Comparison of ENCODE assay signal across 1 cellular context in the genomic region with DNA sequence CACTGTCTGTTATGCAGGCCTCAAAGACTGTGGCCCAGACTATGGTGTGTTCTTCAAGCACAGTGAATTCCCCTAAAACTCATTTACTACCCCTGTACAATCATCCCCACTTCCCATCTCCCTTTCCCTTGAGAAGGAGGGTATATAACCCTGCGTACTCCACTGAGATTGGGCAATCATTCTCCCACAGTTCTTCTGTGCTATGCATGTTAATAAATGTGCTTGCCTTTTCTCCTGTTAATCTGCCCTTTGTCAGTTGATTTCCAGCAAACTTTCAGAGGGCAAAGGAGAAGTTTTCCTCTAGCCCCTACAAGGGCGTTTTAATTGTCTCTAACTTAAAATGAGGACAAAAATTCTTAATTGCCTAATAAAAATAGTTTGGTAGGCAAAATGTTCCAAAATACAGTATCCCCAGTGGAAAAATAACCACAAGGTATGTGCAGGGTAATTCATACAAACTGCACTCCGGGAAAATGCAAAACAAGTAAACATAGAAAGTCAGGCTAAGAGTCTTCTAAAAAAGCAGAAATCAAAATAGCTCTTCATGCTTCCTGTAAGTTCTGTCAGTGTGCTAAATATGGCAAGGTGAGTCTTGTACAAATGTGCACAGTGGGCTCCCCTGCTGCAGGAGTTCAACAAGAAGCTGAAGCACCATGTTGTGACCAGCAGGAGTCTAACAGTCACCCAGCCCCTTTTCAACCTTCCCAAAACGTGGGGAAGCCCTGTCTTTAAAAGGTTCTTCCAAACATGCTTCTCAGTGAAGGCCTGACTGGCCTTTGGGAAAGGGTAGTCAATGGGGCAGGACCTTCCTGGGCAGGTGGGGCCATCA.
TF ChIP-seq lines count a peak whose summit lies in the region.

No MANE protein-coding gene starts in this region.

TF ChIP-seq in H1, 55 proteins besides CTCF, POLR2A, EP300 and RAD21:
- no peak for TF ChIP-seq RNF2 (IDR thresholded peaks at IDR 0.05; ENCODE audit: borderline replicate concordance, low read depth, low read length, missing control alignments, poor library complexity, severe bottlenecking)
